In genomic region chr6:99002826-99003225, GRCh38 we compare ENCODE assay signal across 1 cellular context.
TF ChIP-seq lines count a peak whose summit lies in the region.

No MANE protein-coding gene starts in this region.

TF ChIP-seq in endothelial cell of umbilical vein, 7 proteins besides CTCF, POLR2A, EP300 and RAD21:
- no peak for TF ChIP-seq JUN (IDR thresholded peaks at IDR 0.05; ENCODE audit: borderline replicate concordance, insufficient read depth, insufficient read length, low read depth)
- TF ChIP-seq MYC (IDR thresholded peaks at IDR 0.05; ENCODE audit: low read depth, low read length): no peak
- TF ChIP-seq, protein P1, sequence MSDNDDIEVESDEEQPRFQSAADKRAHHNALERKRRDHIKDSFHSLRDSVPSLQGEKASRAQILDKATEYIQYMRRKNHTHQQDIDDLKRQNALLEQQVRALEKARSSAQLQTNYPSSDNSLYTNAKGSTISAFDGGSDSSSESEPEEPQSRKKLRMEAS (IDR thresholded peaks at IDR 0.05; ENCODE audit: insufficient read depth, insufficient read length): no peak
- TF ChIP-seq POLR2AphosphoS5 (IDR thresholded peaks at IDR 0.05; ENCODE audit: insufficient read depth, low read depth, low read length): no peak
- TF ChIP-seq EZH2 (IDR thresholded peaks at IDR 0.05; ENCODE audit: borderline replicate concordance, low read depth, low read length, severe bottlenecking): no peak
TF ChIP-seq in endothelial cell of umbilical vein: peak in this region for 0.
